Comparison of ENCODE assay signal across 19 cellular contexts in the genomic region with DNA sequence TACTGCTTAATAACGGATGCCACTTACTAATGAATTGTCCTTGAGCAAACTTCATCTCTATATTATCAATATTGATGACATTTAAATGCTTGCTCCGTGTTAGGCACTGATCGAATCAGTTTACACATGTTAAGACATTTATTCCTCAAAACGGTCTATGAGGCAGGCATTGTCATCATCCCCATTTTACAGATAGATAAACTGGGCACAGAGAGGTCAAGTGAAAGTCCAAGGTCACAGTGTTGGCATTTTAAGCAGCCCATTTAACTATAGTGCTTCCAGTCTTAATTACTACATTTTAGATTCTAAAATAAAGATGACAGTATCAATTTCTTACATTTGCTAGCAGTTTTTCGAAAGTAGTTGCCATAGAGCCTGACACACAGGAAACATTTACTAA.
"Had no signal": no experiment of that assay in that cellular context is flagged by ENCODE, and none has a peak within 500 bp of the region (broad histone marks: within the 10 kb centered on the region; RNA-seq: fewer than 3 reads in every experiment).

No MANE protein-coding gene starts in this region.

- H3K4me3 Mint-ChIP-seq: activated CD8-positive, alpha-beta T cell treated with anti-CD3 and anti-CD28 coated beads, Interleukin-2, amount 10 ng/mL, durations not matched to agents 7 days and 5 days; activated T-helper 1 cell treated with anti-CD3 and anti-CD28 coated beads, Interleukin-12 subunit alpha, Interleukin-12 subunit beta, Interleukin-2, Interleukin-4 antibody, amounts not matched to agents 30 ng/mL and 10 ng/mL and 1 ng/mL, durations not matched to agents 14 hours and 24 hours and 36 hours; mesothelial cell of epicardium; nephron progenitor cell had no signal

- H3K4me3 ChIP-seq: thyroid gland had no signal

- ATAC-seq: activated CD8-positive, alpha-beta T cell treated with anti-CD3 and anti-CD28 coated beads, Interleukin-2, amount 10 ng/mL, durations not matched to agents 7 days and 5 days; activated naive CD4-positive, alpha-beta T cell treated with anti-CD3 and anti-CD28 coated beads, Interleukin-2, amount 50 U/mL, for 72 hours had no signal

- H3K36me3 Mint-ChIP-seq: activated naive CD4-positive, alpha-beta T cell treated with anti-CD3 and anti-CD28 coated beads, Interleukin-2, amount 50 U/mL, for 72 hours; mesothelial cell of epicardium had no signal

- H3K9me3 ChIP-seq: left ventricle myocardium inferior, thyroid gland had no signal

- H3K36me3 ChIP-seq: left ventricle myocardium inferior, thyroid gland had no signal

- H3K27me3 ChIP-seq: thyroid gland had no signal

- H3K9me3 Mint-ChIP-seq: activated naive CD4-positive, alpha-beta T cell treated with anti-CD3 and anti-CD28 coated beads, Interleukin-2, amount 50 U/mL, for 72 hours; activated T-helper 1 cell treated with anti-CD3 and anti-CD28 coated beads, Interleukin-12 subunit alpha, Interleukin-12 subunit beta, Interleukin-2, Interleukin-4 antibody, amounts not matched to agents 30 ng/mL and 10 ng/mL and 1 ng/mL, durations not matched to agents 14 hours and 24 hours and 36 hours; mesothelial cell of epicardium; nephron progenitor cell had no signal

- DNase-seq: activated CD4-positive, alpha-beta T cell treated with anti-CD3 and anti-CD28 coated beads for 1 hour; activated CD4-positive, alpha-beta T cell treated with anti-CD3 and anti-CD28 coated beads, Interleukin-2, amount 50 U/mL, for 1 hour; activated CD8-positive, alpha-beta T cell treated with anti-CD3 and anti-CD28 coated beads, Interleukin-2, amount 10 ng/mL, durations not matched to agents 7 days and 5 days; cerebellar nuclear complex; cortex of kidney; erythroblast; foreskin melanocyte; head of caudate nucleus; hypothalamus; left ventricle myocardium inferior; nephron progenitor cell; posterior cingulate gyrus; stimulated activated CD4-positive, alpha-beta T cell treated with anti-CD3 and anti-CD28 coated beads, Interleukin-2, amount 100 ng/mL, for 48 hours; stimulated activated naive CD4-positive, alpha-beta T cell; T-helper 9 cell had no signal

- H3K27ac Mint-ChIP-seq: activated CD8-positive, alpha-beta T cell treated with anti-CD3 and anti-CD28 coated beads, Interleukin-2, amount 10 ng/mL, durations not matched to agents 7 days and 5 days; activated naive CD4-positive, alpha-beta T cell treated with anti-CD3 and anti-CD28 coated beads, Interleukin-2, amount 50 U/mL, for 72 hours; activated T-helper 1 cell treated with anti-CD3 and anti-CD28 coated beads, Interleukin-12 subunit alpha, Interleukin-12 subunit beta, Interleukin-2, Interleukin-4 antibody, amounts not matched to agents 30 ng/mL and 10 ng/mL and 1 ng/mL, durations not matched to agents 14 hours and 24 hours and 36 hours; nephron progenitor cell had no signal
